Comparison of ENCODE assay signal across 3 cellular contexts in genomic region chr1:46846386-46846785, GRCh38. TPM values are rescaled to one million over a fixed set of nuclear protein-coding genes. Genes with fewer than 3 reads are reported as not detected.
"Had no signal": no experiment of that assay in that cellular context is flagged by ENCODE, and none has a peak within 500 bp of the region (broad histone marks: within the 10 kb centered on the region; RNA-seq: fewer than 3 reads in every experiment).

No MANE protein-coding gene starts in this region.

RNA-seq across cellular contexts. Expression of gene CYP4B1, which starts 47.5 kb away (rescaled TPM):
- total RNA-seq: LHCN-M2, PC-3, SJSA1 had no signal
